ENCODE assay signal across 1 cellular context in genomic region chr1:43963006-43963405, GRCh38.
TF ChIP-seq lines count a peak whose summit lies in the region.

No MANE protein-coding gene starts in this region.

TF ChIP-seq in K562, 482 proteins besides CTCF, POLR2A, EP300 and RAD21:
- TF ChIP-seq TBL1XR1 (IDR thresholded peaks at IDR 0.05; ENCODE audit: low read length in 2 of 2) (no peak), CEBPB (tag; IDR thresholded peaks at IDR 0.05) (peak; percentile 29; the same call in 1 of the 2 replicates), HMGXB4 (CRISPR knock-in tag; IDR thresholded peaks at IDR 0.05) (no peak), HEY1 (CRISPR knock-in tag; IDR thresholded peaks at IDR 0.05; ENCODE audit: borderline replicate concordance) (no peak)
